ENCODE assay signal across 8 cellular contexts in genomic region chr4:97952763-97953162, GRCh38.
"Had no signal": no experiment of that assay in that cellular context is flagged by ENCODE, and none has a peak within 500 bp of the region (broad histone marks: within the 10 kb centered on the region; RNA-seq: fewer than 3 reads in every experiment).

No MANE protein-coding gene starts in this region.

- H2AFZ ChIP-seq: GM23338 had no signal

- ATAC-seq: GM23338, HepG2, K562 had no signal

- H3K36me3 Mint-ChIP-seq: IgD-negative memory B cell had no signal

- DNase-seq: H9, HCEC 1CT, KG1 had no signal

- H3K4me3 ChIP-seq: GM23338, K562 had no signal

- H3K4me3 Mint-ChIP-seq: GM23338, H9 had no signal

- H3K4me1 Mint-ChIP-seq: GM23338, H9, IgD-negative memory B cell had no signal

- H3K27ac ChIP-seq: HL-60 had no signal

- H3K4me2 ChIP-seq: GM23338 had no signal

- H3K27me3 Mint-ChIP-seq: IgD-negative memory B cell had no signal

- H3K27ac Mint-ChIP-seq: GM23338, H9, IgD-negative memory B cell had no signal
